Comparison of ENCODE assay signal across 19 cellular contexts in genomic region chr7:81433692-81434331, GRCh38.
DNase-seq lines count a peak whose midpoint lies in the region; ATAC-seq, FAIRE-seq and TF ChIP-seq lines count a peak whose summit lies in the region.
"Had no signal": no experiment of that assay in that cellular context is flagged by ENCODE, and none has a peak within 500 bp of the region (broad histone marks: within the 10 kb centered on the region; RNA-seq: fewer than 3 reads in every experiment).

No MANE protein-coding gene starts in this region.

- no peak overlapping the region for H2AK5ac ChIP-seq in IMR-90 (ENCODE audit: low read depth, low read length)

- no peak overlapping the region for H4K5ac ChIP-seq in IMR-90 (ENCODE audit: low read depth, low read length)

- dilution Hi-C loops in IMR-90 (cut with HindIII; ENCODE audit: low sequenced_read_pairs, unreplicated experiment) (no loop called here), keratinocyte (cut with MboI; ENCODE audit: extremely low pct_ligation_motif_present, low sequenced_read_pairs) (no loop called here)

- no peak for FAIRE-seq in bronchial epithelial cell (lab: Jason Lieb, UNC)
- no peak for FAIRE-seq in keratinocyte (lab: Jason Lieb, UNC)
- FAIRE-seq: GM12892, GM18507, H54 had no signal

- POLR2A ChIA-PET in MCF 10A (lab: Yijun Ruan, JAX) (interaction anchor here (0.7 to 1.3 kb wide), 4 partner anchors 16 to 515 kb away, joined by 3 read pairs; partner anchors contain the start of gene SEMA3C), IMR-90 (lab: Charles Lee; ENCODE audit: unreplicated experiment) (no interaction called here), RWPE1 (lab: Yijun Ruan, JAX; ENCODE audit: low non-redundant PET) (no interaction called here)

- intact Hi-C loops in MCF 10A (cut with micrococcal nuclease) (no loop called here), breast epithelium (cut with DNase I; ENCODE audit: low total_unique reads) (no loop called here), IMR-90 (cut with micrococcal nuclease) (no loop called here)

- TF ChIP-seq EP300 in tibial nerve (IDR thresholded peaks at IDR 0.05) = no peak

- no peak overlapping the region for H3K23ac ChIP-seq in IMR-90 (ENCODE audit: low read depth, low read length)

- H3K4me3 Mint-ChIP-seq in MCF 10A (ENCODE audit: unreplicated experiment) = no peak overlapping the region
- H3K4me3 Mint-ChIP-seq: B cell; CD8-positive, alpha-beta memory T cell; GM23338; IgD-negative memory B cell had no signal

- no peak overlapping the region for H3K4me3 ChIP-seq in breast epithelium
- H3K4me3 ChIP-seq in IMR-90 (ENCODE audit: insufficient read depth, low read depth, low read length) = no peak overlapping the region
- H3K4me3 ChIP-seq in bronchial epithelial cell (ENCODE audit: low read depth, low read length) = no peak overlapping the region
- H3K4me3 ChIP-seq in keratinocyte (ENCODE audit: control insufficient read depth in 2 of 3, extremely low read depth in 1 of 3, insufficient read depth in 2 of 3, low read depth in 1 of 3, low read length in 3 of 3) = no peak overlapping the region
- no peak overlapping the region for H3K4me3 ChIP-seq in tibial nerve
- H3K4me3 ChIP-seq: BLaER1 treated with 17β-estradiol and CSF1 and Interleukin-3, amounts not matched to agents 10 nM and 100 nM; GM23338 had no signal

- H3K4me1 Mint-ChIP-seq in MCF 10A (ENCODE audit: insufficient read depth, unreplicated experiment) = peaks cover 25% of the 10 kb centered on the region
- H3K4me1 Mint-ChIP-seq: B cell; CD8-positive, alpha-beta memory T cell; IgD-negative memory B cell had no signal

- in situ Hi-C loops in IMR-90 (cut with MboI; ENCODE audit: low sequenced_read_pairs) = loop anchor here (10.0 kb wide), 1 partner anchor 159 kb away; no protein-coding TSS in a partner anchor

- CTCF ChIA-PET in MCF 10A (lab: Yijun Ruan, JAX) (interaction anchor here (1.1 kb wide), 2 partner anchors 9 to 514 kb away, joined by 5 read pairs; partner anchors contain the start of gene SEMA3C), IMR-90 (lab: Yijun Ruan, JAX) (no interaction called here), RWPE1 (lab: Yijun Ruan, JAX) (no interaction called here)

- no peak overlapping the region for H3K18ac ChIP-seq in IMR-90 (ENCODE audit: low read depth, low read length)

- no peak overlapping the region for H3K9ac ChIP-seq in IMR-90 (ENCODE audit: low read depth, low read length)
- no peak overlapping the region for H3K9ac ChIP-seq in keratinocyte (ENCODE audit: control insufficient read depth, extremely low read depth, insufficient read depth, low read length)
- H3K9ac ChIP-seq: BLaER1 treated with 17β-estradiol and CSF1 and Interleukin-3, amounts not matched to agents 10 nM and 100 nM had no signal

- 75% methylated on average over 1 of the region's 3 CpGs; no CpG with 5 or more reads in 1 of the 2 experiments for WGBS in IMR-90 (ENCODE audit: extremely low coverage in 2 of 2, insufficient read length in 1 of 2), 2 experiments
- WGBS in tibial nerve, 2 donors = 74 to 91% methylated on average over 3 of the region's 3 CpGs

- H3K27ac Mint-ChIP-seq in MCF 10A (ENCODE audit: low read depth, unreplicated experiment) = peak overlapping the region; percentile 49
- H3K27ac Mint-ChIP-seq: B cell; CD8-positive, alpha-beta memory T cell; GM23338; IgD-negative memory B cell had no signal

- DNase-seq in MCF 10A (ENCODE audit: unreplicated experiment) (peak; percentile 39), breast epithelium (ENCODE audit: low spot score in 2 of 2) (no peak), IMR-90 (no peak), bronchial epithelial cell (ENCODE audit: low read depth) (peak; percentile 79), keratinocyte (ENCODE audit: low read depth, low spot score) (no peak), tibial nerve (ENCODE audit: low spot score in 2 of 2) (no peak), RWPE1 (ENCODE audit: low spot score) (no peak)
- DNase-seq in activated CD4-positive, CD25-positive, alpha-beta regulatory T cell treated with anti-CD3 and anti-CD28 coated beads, Interleukin-2, amount 50 U/mL, for 72 hours = no peak
- DNase-seq: CD8-positive, alpha-beta memory T cell; COR-L47; GDM1; HCEC 1CT had no signal

- no peak overlapping the region for H2AFZ ChIP-seq in IMR-90 (replicated peaks; ENCODE audit: low read length, poor library complexity)
- H2AFZ ChIP-seq in keratinocyte (ENCODE audit: control insufficient read depth, low read length) = peak overlapping the region; percentile 67
- H2AFZ ChIP-seq: GM23338 had no signal

- no peak overlapping the region for H3K14ac ChIP-seq in IMR-90 (replicated peaks; ENCODE audit: low read depth, low read length)

- no peaks in the 10 kb centered on the region for H3K27me3 Mint-ChIP-seq in MCF 10A (ENCODE audit: insufficient read depth, unreplicated experiment)
- H3K27me3 Mint-ChIP-seq: B cell; CD8-positive, alpha-beta memory T cell; IgD-negative memory B cell had no signal

- H3K36me3 Mint-ChIP-seq in MCF 10A (ENCODE audit: insufficient read depth, unreplicated experiment) = no peaks in the 10 kb centered on the region
- H3K36me3 Mint-ChIP-seq: IgD-negative memory B cell had no signal

- H3K9me1 ChIP-seq in IMR-90 (ENCODE audit: insufficient read depth, low read length) = no peaks in the 10 kb centered on the region
- no peaks in the 10 kb centered on the region for H3K9me1 ChIP-seq in keratinocyte (ENCODE audit: control insufficient read depth, extremely low read depth, insufficient read depth, low read length)

- no peaks in the 10 kb centered on the region for H3K79me2 ChIP-seq in keratinocyte (ENCODE audit: control insufficient read depth, insufficient read depth, low read length)

- H3K4me1 ChIP-seq in breast epithelium = no peaks in the 10 kb centered on the region
- H3K4me1 ChIP-seq in IMR-90 (ENCODE audit: control insufficient read depth, insufficient read depth, low read length) = no peaks in the 10 kb centered on the region
- peaks cover 11% of the 10 kb centered on the region for H3K4me1 ChIP-seq in keratinocyte (ENCODE audit: control insufficient read depth, extremely low read depth, insufficient read depth, low read length)
- H3K4me1 ChIP-seq in tibial nerve = peaks cover 0 to 10% (median 0%) of the 10 kb centered on the region in 4 donors
- H3K4me1 ChIP-seq: BLaER1 treated with 17β-estradiol and CSF1 and Interleukin-3, amounts not matched to agents 10 nM and 100 nM had no signal

- no peak overlapping the region for H3K4ac ChIP-seq in IMR-90 (ENCODE audit: low read depth, low read length)

- TF ChIP-seq POLR2A in breast epithelium (IDR thresholded peaks at IDR 0.05) (no peak), IMR-90 (IDR thresholded peaks at IDR 0.05; ENCODE audit: low read depth, low read length) (no peak), tibial nerve (IDR thresholded peaks at IDR 0.05) (no peak)

- H3K4me2 ChIP-seq in IMR-90 (ENCODE audit: low read depth, low read length) (no peak overlapping the region), keratinocyte (ENCODE audit: control insufficient read depth, extremely low read depth, insufficient read depth, low read depth, low read length) (peak overlapping the region; percentile 13)
- H3K4me2 ChIP-seq: BLaER1 treated with 17β-estradiol and CSF1 and Interleukin-3, amounts not matched to agents 10 nM and 100 nM; GM23338 had no signal

- no peak overlapping the region for H2BK20ac ChIP-seq in IMR-90 (ENCODE audit: low read depth, low read length)

- no peaks in the 10 kb centered on the region for H3K36me3 ChIP-seq in breast epithelium
- no peaks in the 10 kb centered on the region for H3K36me3 ChIP-seq in IMR-90 (ENCODE audit: control insufficient read depth, insufficient read depth, low read length)
- no peaks in the 10 kb centered on the region for H3K36me3 ChIP-seq in bronchial epithelial cell (ENCODE audit: control insufficient read depth, insufficient read depth, low read length)
- no peaks in the 10 kb centered on the region for H3K36me3 ChIP-seq in keratinocyte (ENCODE audit: control insufficient read depth in 2 of 2, extremely low read depth in 1 of 2, insufficient read depth in 2 of 2, low read length in 2 of 2)
- no peaks in the 10 kb centered on the region for H3K36me3 ChIP-seq in tibial nerve
- H3K36me3 ChIP-seq: BLaER1 treated with 17β-estradiol and CSF1 and Interleukin-3, amounts not matched to agents 10 nM and 100 nM had no signal

- BruUV-seq in MCF 10A (replicated peaks; lab: Mats Ljungman, UMichigan) (no TSS peak), IMR-90 (replicated peaks; lab: Mats Ljungman, UMichigan) (no TSS peak)

- no peak overlapping the region for H4K91ac ChIP-seq in IMR-90 (ENCODE audit: insufficient read depth, low read depth, low read length)

- H4K20me1 ChIP-seq in IMR-90 (ENCODE audit: insufficient read depth, low read length) (no peaks in the 10 kb centered on the region), keratinocyte (ENCODE audit: control insufficient read depth, extremely low read depth, insufficient read depth, low read length) (no peaks in the 10 kb centered on the region)
- H4K20me1 ChIP-seq: BLaER1 treated with 17β-estradiol and CSF1 and Interleukin-3, amounts not matched to agents 10 nM and 100 nM had no signal

- H2BK120ac ChIP-seq in IMR-90 (ENCODE audit: low read depth, low read length) = no peak overlapping the region

- peaks cover 26% of the 10 kb centered on the region for H3K9me3 Mint-ChIP-seq in MCF 10A (ENCODE audit: unreplicated experiment)

- no peaks in the 10 kb centered on the region for H3K27me3 ChIP-seq in breast epithelium
- H3K27me3 ChIP-seq in IMR-90 (ENCODE audit: control insufficient read depth, insufficient read depth, low read length) = no peaks in the 10 kb centered on the region
- no peaks in the 10 kb centered on the region for H3K27me3 ChIP-seq in bronchial epithelial cell (ENCODE audit: control insufficient read depth, insufficient read depth, low read length)
- no peaks in the 10 kb centered on the region for H3K27me3 ChIP-seq in keratinocyte (ENCODE audit: control insufficient read depth, extremely low read depth, insufficient read depth, low read length)
- no peaks in the 10 kb centered on the region for H3K27me3 ChIP-seq in tibial nerve
- H3K27me3 ChIP-seq: BLaER1 treated with 17β-estradiol and CSF1 and Interleukin-3, amounts not matched to agents 10 nM and 100 nM had no signal

- H3K9me3 ChIP-seq in breast epithelium = no peaks in the 10 kb centered on the region
- H3K9me3 ChIP-seq in IMR-90 (ENCODE audit: control insufficient read depth, insufficient read depth, low read length) = no peaks in the 10 kb centered on the region
- H3K9me3 ChIP-seq in keratinocyte (ENCODE audit: control insufficient read depth, low read depth, low read length) = no peaks in the 10 kb centered on the region
- peaks cover 0 to 4% (median 0%) of the 10 kb centered on the region in 4 donors for H3K9me3 ChIP-seq in tibial nerve

- no peak overlapping the region for H3K56ac ChIP-seq in IMR-90 (ENCODE audit: extremely low read depth, insufficient read depth, low read length)

- H3K79me1 ChIP-seq in IMR-90 (ENCODE audit: low read depth in 1 of 2, low read length in 2 of 2) = no peaks in the 10 kb centered on the region

- H4K8ac ChIP-seq in IMR-90 (ENCODE audit: low read depth in 2 of 2, low read length in 2 of 2) = no peak overlapping the region

- H2AK9ac ChIP-seq in IMR-90 (replicated peaks; ENCODE audit: low read depth, low read length, poor library complexity) = no peak overlapping the region

- TF ChIP-seq CTCF in MCF 10A (IDR thresholded peaks at IDR 0.05; ENCODE audit: unreplicated experiment) (no peak), breast epithelium (IDR thresholded peaks at IDR 0.05) (no peak), IMR-90 (conservative IDR thresholded peaks at IDR 0.05; ENCODE audit: low read depth, low read length) (no peak), bronchial epithelial cell (IDR thresholded peaks at IDR 0.05; ENCODE audit: insufficient read depth, low read length, severe bottlenecking) (no peak), keratinocyte (optimal IDR thresholded peaks at IDR 0.05 in 1 of 3, IDR thresholded peaks at IDR 0.05 in 1 of 3, conservative IDR thresholded peaks at IDR 0.05 in 1 of 3; ENCODE audit: extremely low read depth in 1 of 3, insufficient read depth in 2 of 3, low read length in 3 of 3) (no peak), tibial nerve (IDR thresholded peaks at IDR 0.05) (no peak), RWPE1 (conservative IDR thresholded peaks at IDR 0.05; ENCODE audit: low read depth) (no peak)

- H3K27ac ChIP-seq in breast epithelium (no peak overlapping the region), IMR-90 (ENCODE audit: insufficient read depth, low read length) (no peak overlapping the region), keratinocyte (ENCODE audit: control insufficient read depth, insufficient read depth, low read length) (no peak overlapping the region), tibial nerve (no peak overlapping the region), RWPE1 (no peak overlapping the region)
- H3K27ac ChIP-seq: BLaER1 treated with 17β-estradiol and CSF1 and Interleukin-3, amounts not matched to agents 10 nM and 100 nM had no signal

- H2BK5ac ChIP-seq in IMR-90 (ENCODE audit: low read depth, low read length, poor library complexity, severe bottlenecking) = no peak overlapping the region

- TF ChIP-seq RAD21 in IMR-90 (IDR thresholded peaks at IDR 0.05; ENCODE audit: low read length) = no peak

- ATAC-seq in IMR-90 (ENCODE audit: low read depth) = no peak
- ATAC-seq: GM23338 had no signal

- no peak overlapping the region for H2BK15ac ChIP-seq in IMR-90 (ENCODE audit: low read depth, low read length)

Comparison
In these comparisons a context has a peak if more than half of its experiments do, and no peak if none do; other contexts are left out.
1. DNase-seq: peak in MCF 10A (single experiment) and bronchial epithelial cell (single experiment); none in breast epithelium (0 of 2), IMR-90 (single experiment), keratinocyte (single experiment), tibial nerve (0 of 2), activated CD4-positive, CD25-positive, alpha-beta regulatory T cell treated with anti-CD3 and anti-CD28 coated beads, Interleukin-2, amount 50 U/mL, for 72 hours (single experiment) and RWPE1 (single experiment).